Comparison of ENCODE assay signal across 8 cellular contexts in the genomic region with DNA sequence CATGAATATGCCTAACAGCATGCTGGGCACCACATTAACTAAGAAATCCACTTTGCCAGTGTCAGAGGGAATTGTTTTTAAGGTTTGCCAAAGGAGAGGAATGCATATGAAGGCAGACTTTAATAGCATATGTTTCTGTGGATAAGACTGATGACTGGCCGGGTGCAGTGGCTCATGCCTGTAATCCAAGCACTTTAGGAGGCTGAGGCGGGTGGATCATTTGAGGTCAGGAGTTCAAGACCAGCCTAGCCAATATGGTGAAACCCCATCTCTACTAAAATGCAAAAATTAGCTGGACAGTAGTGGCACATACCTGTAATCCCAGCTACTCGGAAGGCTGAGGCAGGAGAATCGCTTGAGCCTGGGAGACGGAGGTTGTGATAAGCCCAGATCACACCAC. TPM values are rescaled to one million over a fixed set of nuclear protein-coding genes. Genes with fewer than 3 reads are reported as not detected.
DNase-seq lines count a peak whose midpoint lies in the region; ATAC-seq and TF ChIP-seq lines count a peak whose summit lies in the region.
"Not testable (repeated sequence)": the region's sequence is repeated elsewhere in the genome, so short reads cannot be mapped to it uniquely, and the experiment has no call there.

No MANE protein-coding gene starts in this region.

- not testable (repeated sequence) for TF ChIP-seq CTCF in HCT116 (IDR thresholded peaks at IDR 0.05 in 2 of 3, conservative IDR thresholded peaks at IDR 0.05 in 1 of 3; ENCODE audit: borderline replicate concordance in 1 of 3, insufficient read depth in 1 of 3, low read depth in 2 of 3, low read length in 2 of 3); neural progenitor cell (IDR thresholded peaks at IDR 0.05); smooth muscle cell (IDR thresholded peaks at IDR 0.05; ENCODE audit: borderline replicate concordance, insufficient read depth, poor library complexity, severe bottlenecking)

- not testable (repeated sequence) for ATAC-seq in HCT116

- H3K9me2 ChIP-seq in HCT116 (ENCODE audit: insufficient read depth), result not testable (repeated sequence)

- intact Hi-C loops in HCT116 (cut with micrococcal nuclease), result not testable (repeated sequence)

- H2AFZ ChIP-seq in HCT116 (ENCODE audit: low read depth, low read length, poor library complexity, severe bottlenecking); neural progenitor cell (replicated peaks); smooth muscle cell (ENCODE audit: low read depth): not testable (repeated sequence)

- not testable (repeated sequence) for H3K27me3 Mint-ChIP-seq in neural progenitor cell (ENCODE audit: insufficient read depth, low read depth)

- peaks cover 17% of the 10 kb centered on the region for H3K9me3 Mint-ChIP-seq in neural progenitor cell

- CTCF ChIA-PET in HCT116 (lab: Charles Lee), result interaction anchor here (4.6 kb wide), 1 partner anchor 13 kb away, joined by 13 read pairs; a partner anchor contains a TSS

- H4K20me1 ChIP-seq in HCT116 (ENCODE audit: insufficient read depth); neural progenitor cell (ENCODE audit: low read depth); smooth muscle cell (ENCODE audit: low read depth): not testable (repeated sequence)

- H3K36me3 ChIP-seq in HCT116 (ENCODE audit: control insufficient read depth in 1 of 2, insufficient read depth in 2 of 2, low read length in 2 of 2); SJSA1; neural progenitor cell; smooth muscle cell (ENCODE audit: low read depth): not testable (repeated sequence)

- RAD21 ChIA-PET in HCT116 (lab: Charles Lee; ENCODE audit: low non-redundant PET in 1 of 2, low total read pairs in 2 of 2, uncharacterized antibody in 2 of 2, unreplicated experiment in 2 of 2), result not testable (repeated sequence)

- POLR2A ChIA-PET in HCT116 (lab: Charles Lee), result not testable (repeated sequence)

- H3K9ac ChIP-seq in HCT116 (ENCODE audit: low read length); neural progenitor cell; smooth muscle cell (ENCODE audit: low read depth): not testable (repeated sequence)

- not testable (repeated sequence) for BruUV-seq in HCT116 (replicated peaks; lab: Mats Ljungman, UMichigan)

- H3K36me3 Mint-ChIP-seq in neural progenitor cell, result not testable (repeated sequence)

- H3F3A ChIP-seq in neural progenitor cell (ENCODE audit: low read depth), result peaks cover 44% of the 10 kb centered on the region
- H3F3A ChIP-seq in smooth muscle cell (ENCODE audit: low read depth), result not testable (repeated sequence)

- WGBS in smooth muscle cell (ENCODE audit: low lambda C conversion rate), result 85% methylated on average over 5 of the region's 5 CpGs

- H3K4me1 Mint-ChIP-seq in neural progenitor cell, result peaks cover 36% of the 10 kb centered on the region

- peak overlapping the region; percentile 59 for H3K27ac Mint-ChIP-seq in neural progenitor cell

- DNase-seq in DMS 273 (lab: John Stamatoyannopoulos, UW; ENCODE audit: unreplicated experiment), result peak; percentile 72
- not testable (repeated sequence) for DNase-seq in HCT116 (ENCODE audit: low read depth, low spot score); SJSA1 (ENCODE audit: low read depth in 1 of 2, low spot score in 2 of 2); epithelial cell of prostate (ENCODE audit: low read depth, low spot score); neural progenitor cell (ENCODE audit: low spot score); smooth muscle cell (lab: John Stamatoyannopoulos, UW; ENCODE audit: unreplicated experiment)
- DNase-seq in NCI-H82 treated with DMSO at 0.1 percent for 48 hours (lab: John Stamatoyannopoulos, UW; ENCODE audit: unreplicated experiment), result peak; percentile 53
- DNase-seq in astrocyte of the hippocampus (ENCODE audit: low read depth, low spot score), result peak; percentile 23

- not testable (repeated sequence) for H3K9me3 ChIP-seq in HCT116 (ENCODE audit: control insufficient read depth in 1 of 2, insufficient read depth in 1 of 2, low read depth in 1 of 2, low read length in 2 of 2); SJSA1 (replicated peaks); smooth muscle cell (replicated peaks; ENCODE audit: low read depth)
- H3K9me3 ChIP-seq in neural progenitor cell (ENCODE audit: low read depth), result peaks cover 11% of the 10 kb centered on the region

- H3K4me2 ChIP-seq in HCT116 (ENCODE audit: low read length) (peak overlapping the region; percentile 58), neural progenitor cell (peak overlapping the region; percentile 70)
- H3K4me2 ChIP-seq in smooth muscle cell, result not testable (repeated sequence)

- not testable (repeated sequence) for TF ChIP-seq RAD21 in HCT116 (IDR thresholded peaks at IDR 0.05; ENCODE audit: low read depth)

- not testable (repeated sequence) for H3K27me3 ChIP-seq in HCT116 (ENCODE audit: insufficient read depth, low read length); SJSA1 (replicated peaks); neural progenitor cell; smooth muscle cell (ENCODE audit: low read depth)

- not testable (repeated sequence) for TF ChIP-seq POLR2A in HCT116 (IDR thresholded peaks at IDR 0.05; ENCODE audit: borderline replicate concordance, extremely low read depth, insufficient read depth, insufficient read length)

- H3K4me3 ChIP-seq in HCT116 (replicated peaks in 1 of 2; ENCODE audit: low read depth in 1 of 2, low read length in 2 of 2); SJSA1; neural progenitor cell; smooth muscle cell: not testable (repeated sequence)

- H3K4me1 ChIP-seq in HCT116 (ENCODE audit: control insufficient read depth in 1 of 2, insufficient read depth in 2 of 2, low read length in 2 of 2) (peaks cover 12 to 22% of the 10 kb centered on the region in 2 experiments), SJSA1 (replicated peaks) (peaks cover 33% of the 10 kb centered on the region), neural progenitor cell (peaks cover 64% of the 10 kb centered on the region), smooth muscle cell (ENCODE audit: low read depth) (peaks cover 48% of the 10 kb centered on the region)

- peak overlapping the region; percentile 16 for H3K4me3 Mint-ChIP-seq in neural progenitor cell

- not testable (repeated sequence) for H3K27ac ChIP-seq in HCT116 (ENCODE audit: low read depth, low read length)
- H3K27ac ChIP-seq in SJSA1, result peak overlapping the region; percentile 0; the same call in 1 of the 2 replicates
- peak overlapping the region; percentile 26 for H3K27ac ChIP-seq in epithelial cell of prostate
- peak overlapping the region; percentile 84 for H3K27ac ChIP-seq in neural progenitor cell
- H3K27ac ChIP-seq in smooth muscle cell (ENCODE audit: low read depth), result peak overlapping the region; percentile 51

- H3K79me2 ChIP-seq in HCT116 (ENCODE audit: insufficient read depth, low read length); neural progenitor cell (ENCODE audit: low read depth); smooth muscle cell (ENCODE audit: low read depth): not testable (repeated sequence)

RNA-seq across cellular contexts. Expression of a gene that starts 13.2 kb away (rescaled TPM):
- total RNA-seq in HCT116 (2021; ENCODE audit: unreplicated experiment) (13.1 TPM), neural progenitor cell (ENCODE audit: low replicate concordance) (16.2 and 36.9 TPM in 2 replicates), smooth muscle cell (8.9 and 19.4 TPM in 2 replicates)
- 3.4 and 6.3 TPM in 2 replicates for polyA plus RNA-seq in HCT116 (2012)
- 9.9 and 14.7 TPM in 2 replicates for total RNA-seq in SJSA1 (2014; rRNA removed; shearing (Covaris generic))
- 6.1 and 6.7 TPM in 2 replicates for polyA plus RNA-seq in smooth muscle cell

RNA-seq across cellular contexts. Expression of a gene that starts 47.0 kb away (rescaled TPM):
- total RNA-seq in HCT116 (2021; ENCODE audit: unreplicated experiment) (32.6 TPM), neural progenitor cell (ENCODE audit: low replicate concordance) (68.6 and 93.4 TPM in 2 replicates), smooth muscle cell (57.8 and 62.7 TPM in 2 replicates)
- polyA plus RNA-seq in HCT116 (2012), result 9.8 and 10.6 TPM in 2 replicates
- total RNA-seq in SJSA1 (2014; rRNA removed; shearing (Covaris generic)), result 23.1 and 28.7 TPM in 2 replicates
- polyA plus RNA-seq in smooth muscle cell, result 41.7 and 66.3 TPM in 2 replicates
